Comparison of ENCODE assay signal across 14 cellular contexts in genomic region chr2:33478968-33479691, GRCh38. TPM values are rescaled to one million over a fixed set of nuclear protein-coding genes. Genes with fewer than 3 reads are reported as not detected.
A peak's percentile ranks its signal among the peaks of the same experiment; 100 is the strongest.
DNase-seq lines count a peak whose midpoint lies in the region; ATAC-seq and TF ChIP-seq lines count a peak whose summit lies in the region.
"Had no signal": no experiment of that assay in that cellular context is flagged by ENCODE, and none has a peak within 500 bp of the region (broad histone marks: within the 10 kb centered on the region; RNA-seq: fewer than 3 reads in every experiment).

No MANE protein-coding gene starts in this region.

- peak overlapping the region in 3 of 12 donors; percentile 13 to 26 (median 17) for H3K4me3 ChIP-seq in heart left ventricle

- peak overlapping the region; percentile 47 to 99 (median 94) for H3K27ac ChIP-seq in heart left ventricle
- peak overlapping the region; percentile 51 for H3K27ac ChIP-seq in temporal lobe (ENCODE audit: low read depth, low read length)
- H3K27ac ChIP-seq: HL-60, parathyroid adenoma had no signal

- TF ChIP-seq CTCF in heart left ventricle (IDR thresholded peaks at IDR 0.05), result no peak

- H3K36me3 ChIP-seq in heart left ventricle, result no peaks in the 10 kb centered on the region

- H3K27me3 ChIP-seq in heart left ventricle, result no peaks in the 10 kb centered on the region

- intact Hi-C loops in heart left ventricle (cut with DNase I), result loop anchor here in 9 of 10 donors (5.0 to 10.0 kb wide), 7 partner anchors 43 to 106 kb away; no protein-coding TSS in a partner anchor

- peak; percentile 56 for DNase-seq in OCI-M1 (lab: John Stamatoyannopoulos, UW)
- peak in 3 of 5 donors; percentile 38 to 45 (median 38) for DNase-seq in heart left ventricle
- DNase-seq in NCI-H2171 treated with DMSO at 0.1 percent for 48 hours (lab: John Stamatoyannopoulos, UW), result no peak
- DNase-seq: activated CD4-positive, alpha-beta memory T cell treated with anti-CD3 and anti-CD28 coated beads, Interleukin-2, amount 10 ng/mL, durations not matched to agents 7 days and 5 days; activated effector memory CD4-positive, alpha-beta T cell treated with anti-CD3 and anti-CD28 coated beads, Interleukin-2, amount 50 U/mL, for 16 hours; CD8-positive, alpha-beta memory T cell; GF-D8; stimulated activated CD4-positive, alpha-beta T cell treated with anti-CD3 and anti-CD28 coated beads, Interleukin-2, amount 100 ng/mL, for 24 hours had no signal

- peak in 3 of 4 donors; percentile 1 to 51 (median 11) for ATAC-seq in heart left ventricle
- no peak for ATAC-seq in HG03175 (IDR thresholded peaks at IDR 0.05; ENCODE audit: unreplicated experiment)
- no peak for ATAC-seq in HG02642 (IDR thresholded peaks at IDR 0.05; ENCODE audit: poor library complexity, unreplicated experiment)

- H3K9me3 ChIP-seq in heart left ventricle, result no peaks in the 10 kb centered on the region

- 28 to 33% (median 31%) methylated on average over 6 to 8 of the region's 8 CpGs for WGBS in heart left ventricle, 4 donors

- peaks cover 3 to 80% (median 60%) of the 10 kb centered on the region in 12 donors for H3K4me1 ChIP-seq in heart left ventricle

- TF ChIP-seq POLR2A in GM18526 (IDR thresholded peaks at IDR 0.05; ENCODE audit: extremely low read depth, insufficient read length), result peak; percentile 39
- peak in 1 of 2 donors; percentile 11 for TF ChIP-seq POLR2A in heart left ventricle (IDR thresholded peaks at IDR 0.05)

RNA-seq across cellular contexts. Expression of gene RASGRP3, which starts 2.7 kb away (rescaled TPM):
- 10 to 100 TPM; 47.8 to 73.3 (median 62.2) TPM for total RNA-seq in heart left ventricle
- polyA plus RNA-seq in heart left ventricle, result 10 to 100 TPM; 17.7 to 27.2 TPM
- total RNA-seq in temporal lobe, result 5.4 TPM

Comparison
In these comparisons a context has a peak if more than half of its experiments do, and no peak if none do; other contexts are left out.
1. ATAC-seq: peak in heart left ventricle (3 of 4); none in HG03175 (single experiment) and HG02642 (single experiment).